Comparison of ENCODE assay signal across 19 cellular contexts in the genomic region with DNA sequence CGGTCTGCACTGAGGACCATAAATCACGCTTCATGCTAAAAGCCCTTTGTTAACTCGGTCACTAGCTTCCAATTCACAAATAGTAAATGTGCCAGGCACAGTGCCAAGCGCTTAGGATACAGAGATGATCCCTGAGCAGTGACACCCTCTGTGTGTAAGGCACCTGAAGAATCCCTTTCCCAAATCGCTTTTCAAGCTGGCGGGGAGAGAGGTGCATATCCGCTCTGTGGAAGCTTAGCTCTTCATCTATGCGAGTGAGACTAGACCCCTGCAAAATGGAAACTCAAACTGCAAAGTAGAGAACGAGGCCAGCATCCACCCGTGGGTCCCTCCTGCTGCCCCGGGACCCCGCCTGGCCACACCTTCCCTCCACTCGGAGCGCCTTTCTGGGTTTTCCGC. TPM values are rescaled to one million over a fixed set of nuclear protein-coding genes. Genes with fewer than 3 reads are reported as not detected.
DNase-seq lines count a peak whose midpoint lies in the region; ATAC-seq and TF ChIP-seq lines count a peak whose summit lies in the region.
"Had no signal": no experiment of that assay in that cellular context is flagged by ENCODE, and none has a peak within 500 bp of the region (broad histone marks: within the 10 kb centered on the region; RNA-seq: fewer than 3 reads in every experiment).

No MANE protein-coding gene starts in this region.

- H3K36me3 ChIP-seq in left lung, result no peaks in the 10 kb centered on the region
- H3K36me3 ChIP-seq: BE2C, vagina had no signal

- DNase-seq in H9, result peak; percentile 33
- DNase-seq in coronary artery (ENCODE audit: low spot score), result no peak
- DNase-seq in left lung, result no peak
- DNase-seq in substantia nigra (lab: John Stamatoyannopoulos, UW), result no peak
- no peak for DNase-seq in foreskin melanocyte
- no peak for DNase-seq in DMS 273 treated with DMSO at 0.1 percent for 48 hours (lab: John Stamatoyannopoulos, UW)
- DNase-seq in CD4-positive, alpha-beta T cell, result no peak
- no peak for DNase-seq in activated CD4-positive, alpha-beta memory T cell treated with anti-CD3 and anti-CD28 coated beads, Interleukin-2, amount 10 ng/mL, durations not matched to agents 7 days and 5 days
- DNase-seq: BE2C; HFFc6; NCI-H1436; PC-3; small intestine; stimulated activated naive CD4-positive, alpha-beta T cell had no signal

- H3K4me3 ChIP-seq in coronary artery, result peak overlapping the region; percentile 21
- peak overlapping the region; percentile 40 to 50 for H3K4me3 ChIP-seq in left lung

- no CpG with 5 or more reads among the region's 15 CpGs for WGBS in H9 (ENCODE audit: extremely low coverage, insufficient read length, low lambda C conversion rate)

- peaks cover 49% of the 10 kb centered on the region for H3K27me3 Mint-ChIP-seq in H9 (ENCODE audit: low read depth)
- H3K27me3 Mint-ChIP-seq in CD4-positive, alpha-beta T cell, result peaks cover 56% of the 10 kb centered on the region
- peaks cover 37% of the 10 kb centered on the region for H3K27me3 Mint-ChIP-seq in activated CD4-positive, alpha-beta memory T cell treated with anti-CD3 and anti-CD28 coated beads, Interleukin-2, amount 10 ng/mL, durations not matched to agents 7 days and 5 days

- H3K56ac ChIP-seq in H9 (ENCODE audit: insufficient read length, low read depth, low read length), result no peak overlapping the region

- peaks cover 18% of the 10 kb centered on the region for H3K23me2 ChIP-seq in H9 (ENCODE audit: insufficient read length, low read depth, low read length, poor library complexity, severe bottlenecking)

- H4K5ac ChIP-seq in H9 (ENCODE audit: insufficient read length, low read depth, low read length), result no peak overlapping the region

- H2AK5ac ChIP-seq in H9 (ENCODE audit: insufficient read length, low read length), result no peak overlapping the region

- no peaks in the 10 kb centered on the region for H3K79me1 ChIP-seq in H9 (ENCODE audit: insufficient read depth, low read depth, low read length, poor library complexity, severe bottlenecking)

- H4K8ac ChIP-seq in H9 (replicated peaks; ENCODE audit: insufficient read length, low read depth, low read length), result no peak overlapping the region

- H3K4me2 ChIP-seq in H9 (ENCODE audit: insufficient read depth, insufficient read length, low read length), result peak overlapping the region; percentile 94

- no peak overlapping the region for H3K9ac ChIP-seq in H9 (ENCODE audit: extremely low read depth, insufficient read length, low read length)

- H2BK12ac ChIP-seq in H9 (ENCODE audit: insufficient read length, low read depth, low read length), result no peak overlapping the region

- no peak overlapping the region for H3K4ac ChIP-seq in H9 (ENCODE audit: low read depth, low read length)

- H3K79me2 ChIP-seq in H9 (ENCODE audit: insufficient read depth, low read length), result peaks cover 3% of the 10 kb centered on the region; the same call in 1 of the 2 replicates

- H3K4me3 Mint-ChIP-seq in H9, result peak overlapping the region; percentile 64 to 81; a peak in 3 of 5 replicates
- no peak overlapping the region for H3K4me3 Mint-ChIP-seq in CD4-positive, alpha-beta T cell
- H3K4me3 Mint-ChIP-seq in activated CD4-positive, alpha-beta memory T cell treated with anti-CD3 and anti-CD28 coated beads, Interleukin-2, amount 10 ng/mL, durations not matched to agents 7 days and 5 days, result no peak overlapping the region
- H3K4me3 Mint-ChIP-seq: dendritic cell treated with granulocyte-macrophage colony-stimulating factor and Interleukin-4, amounts not matched to agents 40 ng/mL and 50 ng/mL, for 4 days; HFFc6 had no signal

- no peak overlapping the region for H2AFZ ChIP-seq in H9 (ENCODE audit: low read length)

- H3T11ph ChIP-seq in H9 (ENCODE audit: low read length), result no peak overlapping the region

- H3K9me3 Mint-ChIP-seq in H9, result no peaks in the 10 kb centered on the region; a peak in 2 of 5 replicates
- H3K9me3 Mint-ChIP-seq in CD4-positive, alpha-beta T cell, result no peaks in the 10 kb centered on the region
- H3K9me3 Mint-ChIP-seq in activated CD4-positive, alpha-beta memory T cell treated with anti-CD3 and anti-CD28 coated beads, Interleukin-2, amount 10 ng/mL, durations not matched to agents 7 days and 5 days, result no peaks in the 10 kb centered on the region
- H3K9me3 Mint-ChIP-seq: dendritic cell treated with granulocyte-macrophage colony-stimulating factor and Interleukin-4, amounts not matched to agents 40 ng/mL and 50 ng/mL, for 4 days; HFFc6 had no signal

- H3K27me3 ChIP-seq in H9 (ENCODE audit: insufficient read depth, low read length) (peaks cover 15% of the 10 kb centered on the region; the same call in 1 of the 2 replicates), left lung (peaks cover 39 to 68% of the 10 kb centered on the region in 2 donors)
- H3K27me3 ChIP-seq in CD4-positive, alpha-beta T cell (ENCODE audit: control insufficient read depth, insufficient read depth, low read length), result peaks cover 35% of the 10 kb centered on the region
- H3K27me3 ChIP-seq: BE2C had no signal

- POLR2A ChIA-PET in CD4-positive, alpha-beta T cell (lab: Charles Lee), result no interaction called here
- POLR2A ChIA-PET in activated CD4-positive, alpha-beta memory T cell treated with anti-CD3 and anti-CD28 coated beads, Interleukin-2, amount 10 ng/mL, durations not matched to agents 7 days and 5 days (lab: Charles Lee), result no interaction called here

- TF ChIP-seq CTCF in H9 (conservative IDR thresholded peaks at IDR 0.05), result no peak
- TF ChIP-seq CTCF in coronary artery (IDR thresholded peaks at IDR 0.05), result no peak
- no peak for TF ChIP-seq CTCF in left lung (IDR thresholded peaks at IDR 0.05)
- no peak for TF ChIP-seq CTCF in CD4-positive, alpha-beta T cell (IDR thresholded peaks at IDR 0.05)

- H3K9me3 ChIP-seq in H9 (ENCODE audit: control insufficient read depth, low read depth, low read length) (no peaks in the 10 kb centered on the region), left lung (no peaks in the 10 kb centered on the region)
- no peaks in the 10 kb centered on the region for H3K9me3 ChIP-seq in CD4-positive, alpha-beta T cell (ENCODE audit: control insufficient read depth, low read length)
- H3K9me3 ChIP-seq: BE2C, vagina had no signal

- H3K4me1 ChIP-seq in H9 (ENCODE audit: insufficient read depth, low read length) (peaks cover 16% of the 10 kb centered on the region; the same call in 1 of the 2 replicates), left lung (peaks cover 0 to 27% of the 10 kb centered on the region in 2 donors)
- H3K4me1 ChIP-seq: BE2C had no signal

- no peak overlapping the region for H3K18ac ChIP-seq in H9 (ENCODE audit: insufficient read length, low read depth, low read length)

- H4K20me1 ChIP-seq in H9 (ENCODE audit: control insufficient read depth, insufficient read depth, insufficient read length), result no peaks in the 10 kb centered on the region

- no peak overlapping the region for H3K23ac ChIP-seq in H9 (ENCODE audit: insufficient read length, low read depth, low read length)

- peaks cover 0 to 5% (median 0%) of the 10 kb centered on the region in 3 experiments; a peak in 3 of 7 replicates for H3K36me3 Mint-ChIP-seq in H9 (ENCODE audit: insufficient read depth in 1 of 3, low read depth in 3 of 3)
- H3K36me3 Mint-ChIP-seq in CD4-positive, alpha-beta T cell (ENCODE audit: low read depth), result no peaks in the 10 kb centered on the region
- no peaks in the 10 kb centered on the region for H3K36me3 Mint-ChIP-seq in activated CD4-positive, alpha-beta memory T cell treated with anti-CD3 and anti-CD28 coated beads, Interleukin-2, amount 10 ng/mL, durations not matched to agents 7 days and 5 days (ENCODE audit: low read depth)

- no peak overlapping the region for H2BK15ac ChIP-seq in H9 (ENCODE audit: low read depth, low read length)

- no peak overlapping the region for H2BK20ac ChIP-seq in H9 (ENCODE audit: low read depth, low read length, poor library complexity, severe bottlenecking)

- CTCF ChIA-PET in CD4-positive, alpha-beta T cell (lab: Charles Lee), result no interaction called here
- CTCF ChIA-PET in activated CD4-positive, alpha-beta memory T cell treated with anti-CD3 and anti-CD28 coated beads, Interleukin-2, amount 10 ng/mL, durations not matched to agents 7 days and 5 days (lab: Charles Lee), result no interaction called here

- H2BK5ac ChIP-seq in H9 (ENCODE audit: insufficient read length, low read length), result no peak overlapping the region

- intact Hi-C loops in left lung (cut with DNase I), result no loop called here
- intact Hi-C loops in CD4-positive, alpha-beta T cell (cut with DNase I, micrococcal nuclease), result no loop called here

- peaks cover 41 to 46% of the 10 kb centered on the region in 2 experiments for H3K4me1 Mint-ChIP-seq in H9
- no peaks in the 10 kb centered on the region for H3K4me1 Mint-ChIP-seq in CD4-positive, alpha-beta T cell (ENCODE audit: low read depth)
- H3K4me1 Mint-ChIP-seq in activated CD4-positive, alpha-beta memory T cell treated with anti-CD3 and anti-CD28 coated beads, Interleukin-2, amount 10 ng/mL, durations not matched to agents 7 days and 5 days, result no peaks in the 10 kb centered on the region

- no peak for ATAC-seq in left lung
- ATAC-seq in CD4-positive, alpha-beta T cell (ENCODE audit: poor library complexity), result no peak
- ATAC-seq: PC-3 had no signal

- no peak overlapping the region for H2BK120ac ChIP-seq in H9 (ENCODE audit: low read depth, low read length, poor library complexity, severe bottlenecking)

- H3K27ac ChIP-seq in H9 (ENCODE audit: insufficient read length, low read depth, low read length) (no peak overlapping the region), coronary artery (no peak overlapping the region), left lung (peak overlapping the region in 1 of 2 donors; percentile 33), substantia nigra (ENCODE audit: low read depth, low read length, poor library complexity, severe bottlenecking) (peak overlapping the region; percentile 76)
- no peak overlapping the region for H3K27ac ChIP-seq in CD4-positive, alpha-beta T cell (ENCODE audit: low read depth, low read length)
- H3K27ac ChIP-seq: SK-N-MC, vagina had no signal

- no peak overlapping the region for H3K27ac Mint-ChIP-seq in H9
- no peak overlapping the region for H3K27ac Mint-ChIP-seq in CD4-positive, alpha-beta T cell
- H3K27ac Mint-ChIP-seq in activated CD4-positive, alpha-beta memory T cell treated with anti-CD3 and anti-CD28 coated beads, Interleukin-2, amount 10 ng/mL, durations not matched to agents 7 days and 5 days, result no peak overlapping the region
- H3K27ac Mint-ChIP-seq: dendritic cell treated with granulocyte-macrophage colony-stimulating factor and Interleukin-4, amounts not matched to agents 40 ng/mL and 50 ng/mL, for 4 days; HFFc6 had no signal

- H3K14ac ChIP-seq in H9 (ENCODE audit: insufficient read depth, low read length), result no peak overlapping the region

- no peak overlapping the region for H4K91ac ChIP-seq in H9 (ENCODE audit: insufficient read length, low read depth, low read length)

RNA-seq across cellular contexts. Expression of a gene that starts 2.4 kb away (rescaled TPM):
- total RNA-seq in H9 (2021) (3.9 and 5.9 TPM in 2 replicates), left lung (10 to 100 TPM; 40.3 to 77.7 TPM)
- not detected for total RNA-seq in CD4-positive, alpha-beta T cell
- total RNA-seq in activated CD4-positive, alpha-beta memory T cell treated with anti-CD3 and anti-CD28 coated beads, Interleukin-2, amount 10 ng/mL, durations not matched to agents 7 days and 5 days, result not detected
- total RNA-seq: activated CD8-positive, alpha-beta memory T cell treated with anti-CD3 and anti-CD28 coated beads for 36 hours; HFFc6; NCI-H460; PC-3 had no signal

Comparison
In these comparisons a context has a peak if more than half of its experiments do, and no peak if none do; other contexts are left out.
1. H3K4me3 Mint-ChIP-seq: peak in H9 (2 of 2); none in CD4-positive, alpha-beta T cell (single experiment) and activated CD4-positive, alpha-beta memory T cell treated with anti-CD3 and anti-CD28 coated beads, Interleukin-2, amount 10 ng/mL, durations not matched to agents 7 days and 5 days (single experiment).